Comparison of ENCODE assay signal across 18 cellular contexts in the genomic region with DNA sequence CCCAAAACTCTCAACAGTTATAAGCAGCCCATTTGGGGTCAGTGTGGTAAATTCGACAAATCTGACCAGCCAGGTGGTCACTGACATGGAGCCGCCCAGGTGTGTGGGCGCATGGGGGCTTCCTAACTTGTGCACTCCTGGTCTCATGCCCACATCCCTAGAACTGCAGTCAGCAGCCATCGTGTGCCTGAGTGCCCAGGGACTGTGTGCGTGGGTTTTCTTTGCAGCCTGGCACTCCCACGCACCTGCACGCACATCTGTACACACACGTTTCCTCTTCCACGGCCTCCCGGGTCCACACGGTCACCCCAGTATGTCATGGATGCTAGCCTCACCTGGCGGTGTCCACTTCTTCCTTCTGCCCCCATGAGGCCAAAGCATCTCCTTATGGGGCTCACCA.
"Had no signal": no experiment of that assay in that cellular context is flagged by ENCODE, and none has a peak within 500 bp of the region (broad histone marks: within the 10 kb centered on the region; RNA-seq: fewer than 3 reads in every experiment).

No MANE protein-coding gene starts in this region.

- H3K27ac ChIP-seq: coronary artery, foreskin keratinocyte, right atrium auricular region, stomach, testis, upper lobe of left lung had no signal

- H3K27ac Mint-ChIP-seq: activated naive CD8-positive, alpha-beta T cell treated with anti-CD3 and anti-CD28 coated beads for 36 hours had no signal

- H3K27me3 Mint-ChIP-seq: activated CD4-positive, alpha-beta T cell treated with anti-CD3 and anti-CD28 coated beads, Interleukin-2, amount 10 ng/mL, durations not matched to agents 24 days and 14 days; activated naive CD8-positive, alpha-beta T cell treated with anti-CD3 and anti-CD28 coated beads for 36 hours had no signal

- ATAC-seq: foreskin keratinocyte, left colon, natural killer cell, SK-N-SH treated with all-trans-retinoic acid at 6 μM for 48 hours had no signal

- H3K36me3 Mint-ChIP-seq: natural killer cell had no signal

- H3K4me3 Mint-ChIP-seq: activated CD4-positive, alpha-beta T cell treated with anti-CD3 and anti-CD28 coated beads, Interleukin-2, amount 10 ng/mL, durations not matched to agents 24 days and 14 days; activated naive CD8-positive, alpha-beta T cell treated with anti-CD3 and anti-CD28 coated beads for 36 hours; activated T-helper 1 cell treated with anti-CD3 and anti-CD28 coated beads, Interleukin-12 subunit alpha, Interleukin-12 subunit beta, Interleukin-2, Interleukin-4 antibody, amounts not matched to agents 30 ng/mL and 10 ng/mL and 1 ng/mL, durations not matched to agents 14 hours and 24 hours and 36 hours; natural killer cell had no signal

- H3K9me3 Mint-ChIP-seq: activated CD4-positive, alpha-beta T cell treated with anti-CD3 and anti-CD28 coated beads, Interleukin-2, amount 10 ng/mL, durations not matched to agents 24 days and 14 days; activated naive CD8-positive, alpha-beta T cell treated with anti-CD3 and anti-CD28 coated beads for 36 hours; activated T-helper 1 cell treated with anti-CD3 and anti-CD28 coated beads, Interleukin-12 subunit alpha, Interleukin-12 subunit beta, Interleukin-2, Interleukin-4 antibody, amounts not matched to agents 30 ng/mL and 10 ng/mL and 1 ng/mL, durations not matched to agents 14 hours and 24 hours and 36 hours; natural killer cell had no signal

- DNase-seq: activated CD4-positive, alpha-beta T cell treated with anti-CD3 and anti-CD28 coated beads, Interleukin-2, amount 10 ng/mL, durations not matched to agents 24 days and 14 days; activated CD4-positive, CD25-positive, alpha-beta regulatory T cell; activated CD8-positive, alpha-beta memory T cell treated with anti-CD3 and anti-CD28 coated beads for 24 hours; activated naive CD8-positive, alpha-beta T cell treated with anti-CD3 and anti-CD28 coated beads for 36 hours; foreskin keratinocyte; hippocampal formation; left colon; natural killer cell; stimulated activated CD4-positive, alpha-beta T cell treated with anti-CD3 and anti-CD28 coated beads, Interleukin-2, amount 100 ng/mL, for 24 hours; stomach; T-helper 1 cell; T1000; testis had no signal
